Comparison of ENCODE assay signal across 28 cellular contexts in the genomic region with DNA sequence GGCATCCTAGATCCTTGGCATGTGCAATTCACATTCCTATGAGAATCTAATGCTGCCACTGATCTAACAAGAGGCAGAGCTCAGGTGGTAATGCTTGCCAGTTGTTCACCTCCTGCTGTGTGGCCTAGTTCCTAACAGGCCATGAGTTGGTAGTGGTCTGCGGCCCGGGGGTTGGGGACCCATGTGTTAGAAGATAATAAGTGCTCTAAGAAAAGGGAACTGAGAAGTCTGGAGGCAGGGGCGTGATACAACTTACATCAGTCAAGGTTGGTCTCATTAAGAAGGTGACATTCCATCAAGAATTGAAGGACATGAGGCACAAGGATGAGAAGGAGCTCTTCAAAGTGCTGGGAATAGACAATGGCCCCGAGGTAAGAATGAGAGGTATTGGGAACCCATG. TPM values are rescaled to one million over a fixed set of nuclear protein-coding genes. Genes with fewer than 3 reads are reported as not detected.
"Had no signal": no experiment of that assay in that cellular context is flagged by ENCODE, and none has a peak within 500 bp of the region (broad histone marks: within the 10 kb centered on the region; RNA-seq: fewer than 3 reads in every experiment).

No MANE protein-coding gene starts in this region.

- H3K9me3 Mint-ChIP-seq: naive thymus-derived CD4-positive, alpha-beta T cell had no signal

- H3K4me3 ChIP-seq: coronary artery, dorsolateral prefrontal cortex, esophagus muscularis mucosa, heart right ventricle, left lung, lower lobe of right lung had no signal

- H3K27me3 ChIP-seq: dorsolateral prefrontal cortex, esophagus muscularis mucosa, foreskin keratinocyte, heart right ventricle, left lung had no signal

- H3K4me3 Mint-ChIP-seq: naive thymus-derived CD4-positive, alpha-beta T cell had no signal

- ATAC-seq: foreskin keratinocyte; heart right ventricle; left cardiac atrium; left lung; left ventricle myocardium superior; lower lobe of right lung; naive thymus-derived CD4-positive, alpha-beta T cell had no signal

- H3K27ac ChIP-seq: coronary artery, dorsolateral prefrontal cortex, esophagus muscularis mucosa, foreskin keratinocyte, heart right ventricle, left lung, lower lobe of right lung had no signal

- H3K9me3 ChIP-seq: esophagus muscularis mucosa, left lung, lower lobe of right lung had no signal

- H3K4me1 ChIP-seq: esophagus muscularis mucosa, foreskin keratinocyte, heart right ventricle, left lung, lower lobe of right lung had no signal

- FAIRE-seq: colon, endothelial cell of umbilical vein, frontal cortex, islet of Langerhans, keratinocyte had no signal

- H3K36me3 Mint-ChIP-seq: naive thymus-derived CD4-positive, alpha-beta T cell had no signal

- H3K27ac Mint-ChIP-seq: naive thymus-derived CD4-positive, alpha-beta T cell had no signal

- H3K4me1 Mint-ChIP-seq: naive thymus-derived CD4-positive, alpha-beta T cell had no signal

- DNase-seq: dermis blood vessel endothelial cell; dorsolateral prefrontal cortex; effector CD4-positive, alpha-beta T cell; effector memory CD4-positive, alpha-beta T cell; foreskin keratinocyte; glutamatergic neuron; head of caudate nucleus; heart right ventricle; hippocampal formation; left cardiac atrium; left lung; left ventricle myocardium superior; lower lobe of right lung; mesenchymal stem cell; midbrain; naive thymus-derived CD4-positive, alpha-beta T cell had no signal

- H3K36me3 ChIP-seq: esophagus muscularis mucosa, heart right ventricle, left lung, lower lobe of right lung had no signal

RNA-seq across cellular contexts. Expression of a gene that starts 49.3 kb away (rescaled TPM):
- total RNA-seq: dermis blood vessel endothelial cell; endothelial cell of umbilical vein; epithelial cell of proximal tubule; foreskin keratinocyte; glomerular endothelial cell; kidney epithelial cell; mononuclear cell; mucosa of gallbladder; naive thymus-derived CD4-positive, alpha-beta T cell had no signal
- polyA plus RNA-seq: foreskin keratinocyte; naive thymus-derived CD4-positive, alpha-beta T cell had no signal
